Comparison of ENCODE assay signal across 8 cellular contexts in genomic region chr7:22563621-22564241, GRCh38.
DNase-seq lines count a peak whose midpoint lies in the region; ATAC-seq, FAIRE-seq and TF ChIP-seq lines count a peak whose summit lies in the region.

No MANE protein-coding gene starts in this region.

- no peaks in the 10 kb centered on the region for H3K36me3 ChIP-seq in MG63
- no peaks in the 10 kb centered on the region for H3K36me3 ChIP-seq in psoas muscle (ENCODE audit: insufficient read depth in 1 of 2, low read depth in 1 of 2)

- peak; percentile 52 for ATAC-seq in GM19025 (IDR thresholded peaks at IDR 0.05; ENCODE audit: low read depth, unreplicated experiment)
- ATAC-seq in psoas muscle = no peak

- no peak for FAIRE-seq in frontal cortex (lab: Jason Lieb, UNC)

- H3K27ac ChIP-seq in caudate nucleus (ENCODE audit: low read depth, low read length) = peak overlapping the region; percentile 29
- H3K27ac ChIP-seq in psoas muscle = peak overlapping the region; percentile 47

- WGBS in psoas muscle, 3 donors = 61 to 66% (median 64%) methylated on average over 11 of the region's 11 CpGs

- H3K4me1 ChIP-seq in psoas muscle = peaks cover 41% of the 10 kb centered on the region

- no peaks in the 10 kb centered on the region for H3K27me3 ChIP-seq in MG63
- no peaks in the 10 kb centered on the region for H3K27me3 ChIP-seq in psoas muscle (ENCODE audit: insufficient read depth in 3 of 3, low read length in 2 of 3)

- H3K9me3 ChIP-seq in MG63 = no peaks in the 10 kb centered on the region
- H3K9me3 ChIP-seq in psoas muscle = no peaks in the 10 kb centered on the region

- TF ChIP-seq CTCF in AG09309 (IDR thresholded peaks at IDR 0.05; ENCODE audit: control insufficient read depth, insufficient read depth, low read depth, low read length, missing control alignments) = no peak
- TF ChIP-seq CTCF in psoas muscle (IDR thresholded peaks at IDR 0.05) = no peak

- TF ChIP-seq POLR2A in erythroblast (IDR thresholded peaks at IDR 0.05; ENCODE audit: low read length) = no peak

- intact Hi-C loops in psoas muscle (cut with DNase I) = loop anchor here (5.0 kb wide), 4 partner anchors 249 to 494 kb away; no protein-coding TSS in a partner anchor

- DNase-seq in AG09309 (ENCODE audit: low read depth) (no peak), MG63 (peak; percentile 62), caudate nucleus (lab: John Stamatoyannopoulos, UW) (peak in 2 of 61 donors; percentile 25 to 57), psoas muscle (no peak), frontal cortex (ENCODE audit: low spot score in 2 of 2) (no peak), erythroblast (lab: John Stamatoyannopoulos, UW) (no peak), NCI-H526 treated with DMSO at 0.1 percent for 48 hours (lab: John Stamatoyannopoulos, UW) (no peak)

- peak overlapping the region; percentile 20 for H3K4me3 ChIP-seq in AG09309 (ENCODE audit: control insufficient read depth, low read depth, low read length)
- H3K4me3 ChIP-seq in MG63 = no peak overlapping the region
- peak overlapping the region; percentile 43 for H3K4me3 ChIP-seq in psoas muscle
